In genomic region chr17:75393523-75394331, GRCh38 we compare ENCODE assay signal across 8 cellular contexts. TPM values are rescaled to one million over a fixed set of nuclear protein-coding genes. Genes with fewer than 3 reads are reported as not detected.
DNase-seq lines count a peak whose midpoint lies in the region; ATAC-seq and TF ChIP-seq lines count a peak whose summit lies in the region.

No MANE protein-coding gene starts in this region.

- DNase-seq in ELF-1 (ENCODE audit: low read depth, low spot score) (peak; percentile 99), NCI-H1048 (lab: John Stamatoyannopoulos, UW) (peak; percentile 86), SK-N-SH (peak; percentile 98), glutamatergic neuron (peak; percentile 100), omental fat pad (ENCODE audit: low spot score) (peak; percentile 95)
- DNase-seq in activated naive CD4-positive, alpha-beta T cell treated with anti-CD3 and anti-CD28 coated beads, Interleukin-2, amount 50 U/mL, for 72 hours (ENCODE audit: low spot score in 2 of 2), result peak; percentile 71 to 88

- peak in 1 of 2 experiments; percentile 45; a peak in 1 of 4 replicates for TF ChIP-seq EP300 in SK-N-SH (IDR thresholded peaks at IDR 0.05; ENCODE audit: borderline replicate concordance in 1 of 2, low read depth in 1 of 2, low read length in 1 of 2)

- H3K27ac Mint-ChIP-seq in activated naive CD4-positive, alpha-beta T cell treated with anti-CD3 and anti-CD28 coated beads, Interleukin-2, amount 50 U/mL, for 72 hours, result peak overlapping the region; percentile 86 to 95
- peak overlapping the region; percentile 96 for H3K27ac Mint-ChIP-seq in glutamatergic neuron (ENCODE audit: unreplicated experiment)

- peak overlapping the region; percentile 96 for H3K4me2 ChIP-seq in SK-N-SH

- peaks cover 34% of the 10 kb centered on the region for H4K20me1 ChIP-seq in SK-N-SH (ENCODE audit: insufficient read depth)

- H3K4me1 Mint-ChIP-seq in glutamatergic neuron (ENCODE audit: low read depth, unreplicated experiment), result peaks cover 20% of the 10 kb centered on the region

- peak overlapping the region; percentile 81 for H2AFZ ChIP-seq in SK-N-SH (ENCODE audit: low read depth)

- peak overlapping the region; percentile 96 for H3K4me3 Mint-ChIP-seq in glutamatergic neuron (ENCODE audit: unreplicated experiment)

- no peaks in the 10 kb centered on the region for H3K9me2 ChIP-seq in SK-N-SH

- TF ChIP-seq CTCF in HEK293 (tag by site-specific recombination; IDR thresholded peaks at IDR 0.05) (no peak; the same call in 1 of the 2 replicates), SK-N-SH (IDR thresholded peaks at IDR 0.05) (peak; percentile 15; the same call in 1 of the 2 replicates), glutamatergic neuron (IDR thresholded peaks at IDR 0.05; ENCODE audit: partially characterized antibody, unreplicated experiment) (no peak), omental fat pad (IDR thresholded peaks at IDR 0.05) (no peak)

- H3K4me1 ChIP-seq in HEK293 (ENCODE audit: control insufficient read depth, insufficient read depth, low read length), result peaks cover 43% of the 10 kb centered on the region
- H3K4me1 ChIP-seq in SK-N-SH (ENCODE audit: control insufficient read depth in 1 of 2, insufficient read depth in 2 of 2, low read depth in 1 of 2, low read length in 1 of 2), result peaks cover 12 to 21% of the 10 kb centered on the region in 2 experiments

- H3K9me3 Mint-ChIP-seq in activated naive CD4-positive, alpha-beta T cell treated with anti-CD3 and anti-CD28 coated beads, Interleukin-2, amount 50 U/mL, for 72 hours, result no peaks in the 10 kb centered on the region
- no peaks in the 10 kb centered on the region for H3K9me3 Mint-ChIP-seq in glutamatergic neuron (ENCODE audit: unreplicated experiment)

- peaks cover 35% of the 10 kb centered on the region for H3F3A ChIP-seq in SK-N-SH (replicated peaks; ENCODE audit: insufficient read depth)

- peaks cover 0 to 17% of the 10 kb centered on the region in 2 experiments for H3K36me3 ChIP-seq in HEK293 (ENCODE audit: control insufficient read depth in 2 of 2, insufficient read depth in 1 of 2, low read length in 2 of 2)
- peaks cover 6 to 11% of the 10 kb centered on the region in 2 experiments for H3K36me3 ChIP-seq in SK-N-SH (replicated peaks in 1 of 2; ENCODE audit: control insufficient read depth in 1 of 2, insufficient read depth in 2 of 2, low read length in 1 of 2)

- POLR2A ChIA-PET in HEK293 (lab: Yijun Ruan, JAX), result interaction anchor here (0.6 to 3.3 kb wide), 39 partner anchors 8 to 386 kb away, joined by 3 to 52 read pairs (median 6); partner anchors contain the start of genes GGA3, GRB2, KCTD2 and LLGL2
- POLR2A ChIA-PET in SK-N-SH (lab: Yijun Ruan, JAX), result interaction anchor here (0.5 to 2.8 kb wide), 21 partner anchors 9 to 422 kb away, joined by 3 to 20 read pairs (median 4); partner anchors contain the start of genes GGA3, GRB2, MIF4GD and MRPS7

- H3K27me3 Mint-ChIP-seq in glutamatergic neuron (ENCODE audit: unreplicated experiment), result no peaks in the 10 kb centered on the region

- CTCF ChIA-PET in HEK293 (lab: Yijun Ruan, JAX), result interaction anchor here (0.5 to 4.7 kb wide), 14 partner anchors 10 to 629 kb away, joined by 3 to 41 read pairs (median 5); partner anchors contain the start of genes GGA3, GRB2, MIF4GD and MRPS7
- CTCF ChIA-PET in SK-N-SH (lab: Yijun Ruan, JAX), result interaction anchor here (0.9 to 6.7 kb wide), 19 partner anchors 10 to 193 kb away, joined by 3 to 54 read pairs (median 4); partner anchors contain the start of genes GGA3, GRB2, MIF4GD and MRPS7

- ATAC-seq in activated naive CD4-positive, alpha-beta T cell treated with anti-CD3 and anti-CD28 coated beads, Interleukin-2, amount 50 U/mL, for 72 hours, result peak; percentile 84 to 99
- peak; percentile 100 for ATAC-seq in omental fat pad (ENCODE audit: low FRiP score)

- H3K4me3 ChIP-seq in HEK293 (ENCODE audit: low read depth, low read length), result peak overlapping the region; percentile 61
- peak overlapping the region; percentile 80 to 99 for H3K4me3 ChIP-seq in SK-N-SH (ENCODE audit: low read depth in 2 of 2, low read length in 1 of 2)

- WGBS in SK-N-SH (ENCODE audit: low lambda C conversion rate), result 2% methylated on average over 23 of the region's 28 CpGs

- peaks cover 6 to 46% of the 10 kb centered on the region in 2 donors for H3K36me3 Mint-ChIP-seq in activated naive CD4-positive, alpha-beta T cell treated with anti-CD3 and anti-CD28 coated beads, Interleukin-2, amount 50 U/mL, for 72 hours
- no peaks in the 10 kb centered on the region for H3K36me3 Mint-ChIP-seq in glutamatergic neuron (ENCODE audit: unreplicated experiment)

- peaks cover 97% of the 10 kb centered on the region for H3K79me2 ChIP-seq in SK-N-SH (ENCODE audit: insufficient read depth)

- no peaks in the 10 kb centered on the region for H3K9me3 ChIP-seq in HEK293 (ENCODE audit: control insufficient read depth, insufficient read depth, low read depth, low read length)
- H3K9me3 ChIP-seq in SK-N-SH, result no peaks in the 10 kb centered on the region

- H3K27ac ChIP-seq in HEK293 (ENCODE audit: extremely low read depth, low read depth, low read length) (peak overlapping the region; percentile 84), SK-N-SH (ENCODE audit: low read depth in 2 of 2, low read length in 1 of 2) (peak overlapping the region; percentile 71 to 95), temporal lobe (ENCODE audit: low read depth, low read length) (peak overlapping the region; percentile 74)

- peak overlapping the region; percentile 75 for H3K9ac ChIP-seq in SK-N-SH

- no peaks in the 10 kb centered on the region for H3K27me3 ChIP-seq in SK-N-SH (ENCODE audit: insufficient read depth)

- TF ChIP-seq RAD21 in SK-N-SH (IDR thresholded peaks at IDR 0.05; ENCODE audit: low read length), result peak; percentile 11; the same call in 1 of the 2 replicates

TF ChIP-seq in HEK293, 187 proteins besides CTCF, POLR2A, EP300 and RAD21 (continues in another document):
- TF ChIP-seq ZNF571 (tag by site-specific recombination; IDR thresholded peaks at IDR 0.05) (no peak), ZSCAN18 (tag by site-specific recombination; IDR thresholded peaks at IDR 0.05) (no peak), ZNF354C (tag by site-specific recombination; IDR thresholded peaks at IDR 0.05; ENCODE audit: borderline replicate concordance, low read depth) (no peak), ZNF747 (tag by site-specific recombination; IDR thresholded peaks at IDR 0.05) (no peak), ZNF274 (IDR thresholded peaks at IDR 0.05; ENCODE audit: low read length) (no peak), ZNF274 (tag by site-specific recombination; IDR thresholded peaks at IDR 0.05; ENCODE audit: borderline replicate concordance) (no peak)

TF ChIP-seq in SK-N-SH, 30 proteins besides CTCF, POLR2A, EP300 and RAD21 (continues in another document):
- peak; percentile 22; the same call in 1 of the 2 replicates for TF ChIP-seq YY1 (IDR thresholded peaks at IDR 0.05; ENCODE audit: low read depth)
- peak; percentile 96 for TF ChIP-seq CHD2 (IDR thresholded peaks at IDR 0.05; ENCODE audit: low read length, partially characterized antibody)
- TF ChIP-seq MEF2A (IDR thresholded peaks at IDR 0.05; ENCODE audit: borderline replicate concordance, low read depth), result no peak
- TF ChIP-seq TAF1 (IDR thresholded peaks at IDR 0.05; ENCODE audit: borderline replicate concordance, low read depth, low read length), result peak; percentile 96
- peak; percentile 90 for TF ChIP-seq SIN3A (IDR thresholded peaks at IDR 0.05; ENCODE audit: borderline replicate concordance, low read depth, low read length)
- TF ChIP-seq FOXJ3 (CRISPR knock-in tag; IDR thresholded peaks at IDR 0.05), result no peak
- no peak for TF ChIP-seq NRF1 (IDR thresholded peaks at IDR 0.05; ENCODE audit: low read depth, low read length)
- no peak; the same call in 1 of the 2 replicates for TF ChIP-seq NFIC (IDR thresholded peaks at IDR 0.05; ENCODE audit: borderline replicate concordance)
- peak; percentile 48; the same call in 1 of the 2 replicates for TF ChIP-seq MAX (IDR thresholded peaks at IDR 0.05; ENCODE audit: low read depth)
- TF ChIP-seq IRF3 (IDR thresholded peaks at IDR 0.05; ENCODE audit: low read depth, low read length), result peak; percentile 77
- TF ChIP-seq MXI1 (IDR thresholded peaks at IDR 0.05; ENCODE audit: low read depth, low read length), result peak; percentile 95
- peak; percentile 25; the same call in 1 of the 2 replicates for TF ChIP-seq TCF12 (IDR thresholded peaks at IDR 0.05)
- peak; percentile 98 for TF ChIP-seq POLR2AphosphoS5 (IDR thresholded peaks at IDR 0.05; ENCODE audit: low read depth, low read length)
- TF ChIP-seq, protein P1, sequence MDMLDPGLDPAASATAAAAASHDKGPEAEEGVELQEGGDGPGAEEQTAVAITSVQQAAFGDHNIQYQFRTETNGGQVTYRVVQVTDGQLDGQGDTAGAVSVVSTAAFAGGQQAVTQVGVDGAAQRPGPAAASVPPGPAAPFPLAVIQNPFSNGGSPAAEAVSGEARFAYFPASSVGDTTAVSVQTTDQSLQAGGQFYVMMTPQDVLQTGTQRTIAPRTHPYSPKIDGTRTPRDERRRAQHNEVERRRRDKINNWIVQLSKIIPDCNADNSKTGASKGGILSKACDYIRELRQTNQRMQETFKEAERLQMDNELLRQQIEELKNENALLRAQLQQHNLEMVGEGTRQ (IDR thresholded peaks at IDR 0.05; ENCODE audit: borderline replicate concordance, low read depth, low read length), result no peak
- no peak for TF ChIP-seq EZH2phosphoT487 (IDR thresholded peaks at IDR 0.05; ENCODE audit: borderline replicate concordance, low read depth)
- peak; percentile 44; the same call in 1 of the 2 replicates for TF ChIP-seq RFX5 (IDR thresholded peaks at IDR 0.05; ENCODE audit: low read length)
- no peak for TF ChIP-seq GATA2 (CRISPR knock-in tag; IDR thresholded peaks at IDR 0.05)

RNA-seq across cellular contexts. Expression of gene GRB2, which starts 11.8 kb away (rescaled TPM):
- 81.6 and 89.6 TPM in 2 replicates for polyA plus RNA-seq in SK-N-SH (2012; rRNA removed)
- 79.2 and 104 TPM in 2 replicates for polyA plus RNA-seq in SK-N-SH (2012; cell fraction: cytosol; rRNA removed)
- 83.6 and 109 TPM in 2 replicates for polyA plus RNA-seq in SK-N-SH (2012; cell fraction: nucleus; rRNA removed)
- 100 to 1,000 TPM; 163 to 180 TPM for total RNA-seq in activated naive CD4-positive, alpha-beta T cell treated with anti-CD3 and anti-CD28 coated beads, Interleukin-2, amount 50 U/mL, for 72 hours
- total RNA-seq in glutamatergic neuron (ENCODE audit: unreplicated experiment), result 148 TPM
- 100 to 1,000 TPM in 2 of 4 donors, 10 to 100 TPM in 2; 87.4 to 152 (median 108) TPM for total RNA-seq in omental fat pad
- 151 TPM for total RNA-seq in temporal lobe

Comparison
In these comparisons a context has a peak if more than half of its experiments do, and no peak if none do; other contexts are left out.
1. Peak in every context shown above with its lines: DNase-seq, ATAC-seq, H3K4me3 ChIP-seq and H3K27ac ChIP-seq.